Comparison of ENCODE assay signal across 20 cellular contexts in the genomic region with DNA sequence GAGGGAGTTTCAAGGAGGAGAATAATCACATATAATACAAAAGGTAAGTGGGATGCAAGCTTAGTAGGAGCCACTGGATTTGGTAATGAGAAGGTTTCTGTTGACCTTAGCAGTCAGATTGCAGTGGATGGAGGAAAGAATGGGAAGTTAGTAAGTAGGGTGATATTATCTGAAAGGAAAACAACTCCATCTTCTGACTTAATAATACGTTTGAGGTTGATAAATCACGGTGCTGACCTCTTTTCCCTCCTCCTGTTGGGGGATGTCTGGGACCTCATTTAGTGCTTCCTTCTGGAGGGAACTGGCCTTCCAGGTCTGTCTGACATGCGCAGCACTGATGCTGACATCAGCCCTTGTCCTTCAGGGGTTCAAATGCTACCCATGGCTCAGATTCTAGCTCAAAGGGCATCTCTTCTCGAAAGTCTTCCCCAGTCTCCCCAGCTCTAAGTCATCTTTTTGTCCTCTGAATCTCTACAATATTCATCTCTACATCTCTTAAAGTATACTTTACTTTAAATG. TPM values are rescaled to one million over a fixed set of nuclear protein-coding genes. Genes with fewer than 3 reads are reported as not detected.
"Had no signal": no experiment of that assay in that cellular context is flagged by ENCODE, and none has a peak within 500 bp of the region (broad histone marks: within the 10 kb centered on the region; RNA-seq: fewer than 3 reads in every experiment).

No MANE protein-coding gene starts in this region.

- H3K4me3 Mint-ChIP-seq: activated CD4-positive, alpha-beta T cell treated with anti-CD3 and anti-CD28 coated beads, Interleukin-2, amount 10 ng/mL, durations not matched to agents 7 days and 5 days; activated CD8-positive, alpha-beta memory T cell treated with anti-CD3 and anti-CD28 coated beads, Interleukin-2, amount 10 ng/mL, durations not matched to agents 7 days and 5 days; activated CD8-positive, alpha-beta T cell treated with anti-CD3 and anti-CD28 coated beads for 36 hours; activated naive CD8-positive, alpha-beta T cell treated with anti-CD3 and anti-CD28 coated beads, Interleukin-2, amount 50 U/mL, for 24 hours; activated T-helper 1 cell treated with anti-CD3 and anti-CD28 coated beads, Interleukin-12 subunit alpha, Interleukin-12 subunit beta, Interleukin-2, Interleukin-4 antibody, amounts not matched to agents 30 ng/mL and 10 ng/mL and 1 ng/mL, durations not matched to agents 14 hours and 24 hours and 36 hours; brain; naive thymus-derived CD4-positive, alpha-beta T cell had no signal

- DNase-seq: activated CD4-positive, alpha-beta T cell treated with anti-CD3 and anti-CD28 coated beads, Interleukin-2, amount 10 ng/mL, durations not matched to agents 7 days and 5 days; activated CD8-positive, alpha-beta memory T cell treated with anti-CD3 and anti-CD28 coated beads, Interleukin-2, amount 10 ng/mL, durations not matched to agents 7 days and 5 days; activated CD8-positive, alpha-beta T cell treated with anti-CD3 and anti-CD28 coated beads for 36 hours; activated gamma-delta T cell; activated naive CD4-positive, alpha-beta T cell treated with anti-CD3 and anti-CD28 coated beads, Interleukin-2, amount 50 U/mL, for 16 hours; activated naive CD8-positive, alpha-beta T cell treated with anti-CD3 and anti-CD28 coated beads, Interleukin-2, amount 50 U/mL, for 24 hours; activated T-cell treated with anti-CD3 and anti-CD28 coated beads for 4 hours; anterior cingulate cortex; foreskin keratinocyte; kidney; naive thymus-derived CD4-positive, alpha-beta T cell; ovary; stimulated activated CD4-positive, alpha-beta T cell treated with anti-CD3 and anti-CD28 coated beads, Interleukin-2, amount 100 ng/mL, for 48 hours; stimulated activated naive CD4-positive, alpha-beta T cell; testis; trophoblast cell had no signal

- H3K9me3 Mint-ChIP-seq: activated CD4-positive, alpha-beta T cell treated with anti-CD3 and anti-CD28 coated beads, Interleukin-2, amount 10 ng/mL, durations not matched to agents 7 days and 5 days; activated CD8-positive, alpha-beta T cell treated with anti-CD3 and anti-CD28 coated beads for 36 hours; activated naive CD8-positive, alpha-beta T cell treated with anti-CD3 and anti-CD28 coated beads, Interleukin-2, amount 50 U/mL, for 24 hours; activated T-helper 1 cell treated with anti-CD3 and anti-CD28 coated beads, Interleukin-12 subunit alpha, Interleukin-12 subunit beta, Interleukin-2, Interleukin-4 antibody, amounts not matched to agents 30 ng/mL and 10 ng/mL and 1 ng/mL, durations not matched to agents 14 hours and 24 hours and 36 hours; naive thymus-derived CD4-positive, alpha-beta T cell had no signal

- ATAC-seq: activated CD4-positive, CD25-positive, alpha-beta regulatory T cell treated with anti-CD3 and anti-CD28 coated beads, Interleukin-2, amount 50 U/mL, for 24 hours; activated CD8-positive, alpha-beta memory T cell treated with anti-CD3 and anti-CD28 coated beads, Interleukin-2, amount 10 ng/mL, durations not matched to agents 7 days and 5 days; activated CD8-positive, alpha-beta T cell treated with anti-CD3 and anti-CD28 coated beads for 36 hours; activated naive CD8-positive, alpha-beta T cell treated with anti-CD3 and anti-CD28 coated beads, Interleukin-2, amount 50 U/mL, for 24 hours; foreskin keratinocyte; left lobe of liver; naive thymus-derived CD4-positive, alpha-beta T cell had no signal

- H3K4me1 Mint-ChIP-seq: activated CD4-positive, alpha-beta T cell treated with anti-CD3 and anti-CD28 coated beads, Interleukin-2, amount 10 ng/mL, durations not matched to agents 7 days and 5 days; activated CD8-positive, alpha-beta memory T cell treated with anti-CD3 and anti-CD28 coated beads, Interleukin-2, amount 10 ng/mL, durations not matched to agents 7 days and 5 days; activated naive CD8-positive, alpha-beta T cell treated with anti-CD3 and anti-CD28 coated beads, Interleukin-2, amount 50 U/mL, for 24 hours; naive thymus-derived CD4-positive, alpha-beta T cell had no signal

- H3K36me3 Mint-ChIP-seq: activated CD8-positive, alpha-beta memory T cell treated with anti-CD3 and anti-CD28 coated beads, Interleukin-2, amount 10 ng/mL, durations not matched to agents 7 days and 5 days; brain; naive thymus-derived CD4-positive, alpha-beta T cell had no signal

- H3K27ac Mint-ChIP-seq: activated CD4-positive, alpha-beta T cell treated with anti-CD3 and anti-CD28 coated beads, Interleukin-2, amount 10 ng/mL, durations not matched to agents 7 days and 5 days; activated CD8-positive, alpha-beta memory T cell treated with anti-CD3 and anti-CD28 coated beads, Interleukin-2, amount 10 ng/mL, durations not matched to agents 7 days and 5 days; activated CD8-positive, alpha-beta T cell treated with anti-CD3 and anti-CD28 coated beads for 36 hours; activated naive CD8-positive, alpha-beta T cell treated with anti-CD3 and anti-CD28 coated beads, Interleukin-2, amount 50 U/mL, for 24 hours; activated T-helper 1 cell treated with anti-CD3 and anti-CD28 coated beads, Interleukin-12 subunit alpha, Interleukin-12 subunit beta, Interleukin-2, Interleukin-4 antibody, amounts not matched to agents 30 ng/mL and 10 ng/mL and 1 ng/mL, durations not matched to agents 14 hours and 24 hours and 36 hours; brain; naive thymus-derived CD4-positive, alpha-beta T cell had no signal

RNA-seq across cellular contexts. Expression of a gene that starts 48.2 kb away (rescaled TPM):
- polyA plus RNA-seq: naive thymus-derived CD4-positive, alpha-beta T cell had no signal
